ENCODE assay signal across 10 cellular contexts in the genomic region with DNA sequence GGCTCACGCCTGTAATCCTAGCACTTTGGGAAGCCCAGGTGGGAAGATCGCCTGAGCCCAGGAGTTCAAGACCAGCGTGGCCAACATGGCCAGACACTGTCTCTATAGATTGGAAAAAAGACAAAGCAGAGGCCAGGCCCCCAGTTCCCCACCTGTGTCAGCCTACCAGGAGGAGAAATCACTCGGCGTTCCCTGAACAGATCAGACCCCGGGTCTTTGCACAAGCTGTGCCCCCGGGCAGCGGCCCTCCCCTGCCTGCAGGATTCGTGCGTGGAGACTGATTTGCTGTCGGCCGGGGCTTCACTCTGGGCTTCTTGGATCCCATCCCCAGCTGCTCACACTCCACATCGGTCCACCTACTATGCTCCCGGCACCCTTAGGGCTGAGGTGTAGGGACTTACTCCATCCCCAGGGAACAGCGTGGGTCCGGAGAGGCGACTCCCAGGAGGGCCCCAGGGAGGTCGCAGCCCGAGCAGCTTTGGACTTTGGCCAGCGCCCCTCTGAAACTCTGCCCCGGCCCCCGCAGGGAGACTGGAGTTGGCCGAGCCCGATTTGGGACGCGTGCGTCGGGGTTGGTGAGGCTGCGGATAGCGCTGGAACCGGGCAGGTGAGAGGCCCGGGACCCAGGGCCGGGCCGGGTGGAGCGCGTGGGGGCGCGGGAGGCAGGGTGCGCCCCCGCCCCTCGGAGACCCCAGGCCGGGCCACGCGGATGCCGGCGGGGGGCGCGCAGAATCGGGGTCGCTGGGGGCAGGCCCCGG. TPM values are rescaled to one million over a fixed set of nuclear protein-coding genes. Genes with fewer than 3 reads are reported as not detected.
A peak's percentile ranks its signal among the peaks of the same experiment; 100 is the strongest.
DNase-seq lines count a peak whose midpoint lies in the region; ATAC-seq and TF ChIP-seq lines count a peak whose summit lies in the region.
"Had no signal": no experiment of that assay in that cellular context is flagged by ENCODE, and none has a peak within 500 bp of the region (broad histone marks: within the 10 kb centered on the region; RNA-seq: fewer than 3 reads in every experiment).

No MANE protein-coding gene starts in this region.

- H2AK5ac ChIP-seq in neuronal stem cell (ENCODE audit: low read depth, low read length): peak overlapping the region; percentile 99

- H3K36me3 ChIP-seq in neuronal stem cell (replicated peaks in 1 of 2; ENCODE audit: control insufficient read depth in 2 of 2, insufficient read depth in 2 of 2, low read length in 2 of 2): peaks cover 0 to 2% of the 10 kb centered on the region in 2 donors
- H3K36me3 ChIP-seq: ascending aorta, neutrophil had no signal

- peak; percentile 56 for DNase-seq in DMS 273 (lab: John Stamatoyannopoulos, UW; ENCODE audit: unreplicated experiment)
- DNase-seq in DMS 273 treated with DMSO at 0.1 percent for 48 hours (lab: John Stamatoyannopoulos, UW): no peak
- DNase-seq in neuronal stem cell (ENCODE audit: low spot score): no peak
- no peak for DNase-seq in foreskin keratinocyte
- no peak for DNase-seq in activated CD4-positive, alpha-beta T cell treated with anti-CD3 and anti-CD28 coated beads, Interleukin-2, amount 50 U/mL, for 48 hours
- DNase-seq: NCI-H1436 had no signal

- H2BK120ac ChIP-seq in neuronal stem cell (ENCODE audit: low read depth, low read length): no peak overlapping the region

- no peaks in the 10 kb centered on the region for H3K9me3 Mint-ChIP-seq in dendritic cell treated with granulocyte-macrophage colony-stimulating factor and Interleukin-4, amounts not matched to agents 40 ng/mL and 50 ng/mL, for 4 days

- WGBS in neuronal stem cell (ENCODE audit: extremely low coverage in 2 of 2, insufficient read length in 2 of 2, insufficient replicate concordance in 1 of 2), 2 donors: no CpG with 5 or more reads among the region's 51 CpGs

- H3K27me3 ChIP-seq in neuronal stem cell (ENCODE audit: control insufficient read depth in 3 of 3, insufficient read depth in 3 of 3, low read depth in 1 of 3, low read length in 3 of 3) (peaks cover 0 to 11% (median 4%) of the 10 kb centered on the region in 3 experiments), foreskin keratinocyte (peaks cover 63% of the 10 kb centered on the region)

- H3K9me3 ChIP-seq in neuronal stem cell (replicated peaks in 1 of 2; ENCODE audit: control insufficient read depth in 2 of 2, insufficient read depth in 1 of 2, low read depth in 1 of 2, low read length in 2 of 2): no peaks in the 10 kb centered on the region
- H3K9me3 ChIP-seq: ascending aorta, neutrophil had no signal

- ATAC-seq in foreskin keratinocyte: no peak

- H3K4me1 Mint-ChIP-seq in dendritic cell treated with granulocyte-macrophage colony-stimulating factor and Interleukin-4, amounts not matched to agents 40 ng/mL and 50 ng/mL, for 4 days (ENCODE audit: low read depth): peaks cover 15% of the 10 kb centered on the region

- peak overlapping the region; percentile 60 for H3K9ac ChIP-seq in neuronal stem cell (ENCODE audit: low read depth, low read length, poor library complexity)

- no peak overlapping the region for H3K14ac ChIP-seq in neuronal stem cell (ENCODE audit: low read length)

- H3K27ac ChIP-seq in neuronal stem cell (replicated peaks; ENCODE audit: low read length): no peak overlapping the region
- no peak overlapping the region for H3K27ac ChIP-seq in foreskin keratinocyte
- H3K27ac ChIP-seq: ascending aorta, neutrophil had no signal

- H4K8ac ChIP-seq in neuronal stem cell (ENCODE audit: low read depth, low read length): no peak overlapping the region

- TF ChIP-seq CTCF in foreskin keratinocyte (conservative IDR thresholded peaks at IDR 0.05): no peak

- peaks cover 69% of the 10 kb centered on the region for H3K27me3 Mint-ChIP-seq in dendritic cell treated with granulocyte-macrophage colony-stimulating factor and Interleukin-4, amounts not matched to agents 40 ng/mL and 50 ng/mL, for 4 days

- H3K4me1 ChIP-seq in neuronal stem cell (ENCODE audit: control insufficient read depth in 2 of 2, insufficient read depth in 1 of 2, low read depth in 1 of 2, low read length in 2 of 2): peaks cover 14 to 32% of the 10 kb centered on the region in 2 donors
- H3K4me1 ChIP-seq in foreskin keratinocyte: no peaks in the 10 kb centered on the region
- H3K4me1 ChIP-seq: ascending aorta had no signal

- H3K27ac Mint-ChIP-seq in dendritic cell treated with granulocyte-macrophage colony-stimulating factor and Interleukin-4, amounts not matched to agents 40 ng/mL and 50 ng/mL, for 4 days: no peak overlapping the region

- peak overlapping the region; percentile 33 for H2BK12ac ChIP-seq in neuronal stem cell (ENCODE audit: low read length)

- peak overlapping the region; percentile 26 for H3K4me3 Mint-ChIP-seq in dendritic cell treated with granulocyte-macrophage colony-stimulating factor and Interleukin-4, amounts not matched to agents 40 ng/mL and 50 ng/mL, for 4 days

- peak overlapping the region; percentile 69 for H3K4me2 ChIP-seq in neuronal stem cell (ENCODE audit: insufficient read depth, low read length, poor library complexity, severe bottlenecking)

- H3K23ac ChIP-seq in neuronal stem cell (ENCODE audit: low read depth, low read length, poor library complexity): peak overlapping the region; percentile 52

- peak overlapping the region; percentile 32 to 59 for H3K4me3 ChIP-seq in neuronal stem cell (ENCODE audit: low read length in 2 of 2)
- H3K4me3 ChIP-seq: ascending aorta had no signal

- peaks cover 29% of the 10 kb centered on the region for H3K79me1 ChIP-seq in neuronal stem cell (ENCODE audit: low read depth, low read length)

- peak overlapping the region; percentile 39 for H4K91ac ChIP-seq in neuronal stem cell (ENCODE audit: low read depth, low read length, poor library complexity)

- intact Hi-C loops in dendritic cell treated with granulocyte-macrophage colony-stimulating factor and Interleukin-4, amounts not matched to agents 40 ng/mL and 50 ng/mL, for 4 days (cut with micrococcal nuclease): no loop called here

- no peak overlapping the region for H2BK5ac ChIP-seq in neuronal stem cell (ENCODE audit: low read length)

- peak overlapping the region; percentile 91 for H2BK15ac ChIP-seq in neuronal stem cell (ENCODE audit: low read length)

- H3K36me3 Mint-ChIP-seq in dendritic cell treated with granulocyte-macrophage colony-stimulating factor and Interleukin-4, amounts not matched to agents 40 ng/mL and 50 ng/mL, for 4 days (ENCODE audit: low read depth): peaks cover 6% of the 10 kb centered on the region

- peak overlapping the region; percentile 88 for H2AFZ ChIP-seq in neuronal stem cell (ENCODE audit: low read length)

- peak overlapping the region; percentile 37 for H3K4ac ChIP-seq in neuronal stem cell (ENCODE audit: low read length)

- H3K18ac ChIP-seq in neuronal stem cell (ENCODE audit: low read length): peak overlapping the region; percentile 97

RNA-seq across cellular contexts. Expression of gene EFNA2, which starts 0.5 kb away (rescaled TPM):
- 41.4 TPM for polyA plus RNA-seq in neuronal stem cell (2013, experiment 1 of 2)
- 40.6 TPM for polyA plus RNA-seq in neuronal stem cell (2013, experiment 2 of 2)
- total RNA-seq in foreskin keratinocyte: not detected in 2 replicates
- not detected in 2 replicates for polyA plus RNA-seq in foreskin keratinocyte
- total RNA-seq: ascending aorta, fibroblast of villous mesenchyme had no signal

RNA-seq across cellular contexts. Expression of gene FAM174C, which starts 9.8 kb away (rescaled TPM):
- polyA plus RNA-seq in neuronal stem cell (2013, experiment 1 of 2): 23.8 TPM
- polyA plus RNA-seq in neuronal stem cell (2013, experiment 2 of 2): 24.1 TPM
- total RNA-seq in foreskin keratinocyte: 48.1 and 50.9 TPM in 2 replicates
- polyA plus RNA-seq in foreskin keratinocyte: 79.6 and 91.6 TPM in 2 replicates

RNA-seq across cellular contexts. Expression of gene CIRBP, which starts 16.0 kb away (rescaled TPM):
- polyA plus RNA-seq in neuronal stem cell (2013, experiment 1 of 2): 218 TPM
- polyA plus RNA-seq in neuronal stem cell (2013, experiment 2 of 2): 217 TPM
- total RNA-seq in foreskin keratinocyte: 95.4 and 99.9 TPM in 2 replicates
- polyA plus RNA-seq in foreskin keratinocyte: 128 and 129 TPM in 2 replicates

RNA-seq across cellular contexts. Expression of gene MIDN, which starts 36.8 kb away (rescaled TPM):
- 98.3 TPM for polyA plus RNA-seq in neuronal stem cell (2013, experiment 1 of 2)
- polyA plus RNA-seq in neuronal stem cell (2013, experiment 2 of 2): 99.9 TPM
- total RNA-seq in foreskin keratinocyte: 21.3 and 24.4 TPM in 2 replicates
- 16.6 and 17.7 TPM in 2 replicates for polyA plus RNA-seq in foreskin keratinocyte

RNA-seq across cellular contexts. Expression of gene ATP5F1D, which starts 43.6 kb away (rescaled TPM):
- polyA plus RNA-seq in neuronal stem cell (2013, experiment 1 of 2): 106 TPM
- 101 TPM for polyA plus RNA-seq in neuronal stem cell (2013, experiment 2 of 2)
- 133 and 135 TPM in 2 replicates for total RNA-seq in foreskin keratinocyte
- polyA plus RNA-seq in foreskin keratinocyte: 244 and 259 TPM in 2 replicates
